In genomic region chr19:374183-374885, GRCh38 we compare ENCODE assay signal across 21 cellular contexts. TPM values are rescaled to one million over a fixed set of nuclear protein-coding genes. Genes with fewer than 3 reads are reported as not detected.
DNase-seq lines count a peak whose midpoint lies in the region; ATAC-seq and TF ChIP-seq lines count a peak whose summit lies in the region.
"Had no signal": no experiment of that assay in that cellular context is flagged by ENCODE, and none has a peak within 500 bp of the region (broad histone marks: within the 10 kb centered on the region; RNA-seq: fewer than 3 reads in every experiment).

No MANE protein-coding gene starts in this region.

- in situ Hi-C loops in HAP-1 (cut with MboI; ENCODE audit: low sequenced_read_pairs): no loop called here

- intact Hi-C loops in breast epithelium (cut with DNase I; ENCODE audit: low total_unique reads): no loop called here

- TF ChIP-seq CTCF in breast epithelium (IDR thresholded peaks at IDR 0.05) (no peak), progenitor cell of endocrine pancreas (IDR thresholded peaks at IDR 0.05; ENCODE audit: unreplicated experiment) (no peak)

- peaks cover 27% of the 10 kb centered on the region for H3K27me3 Mint-ChIP-seq in progenitor cell of endocrine pancreas
- H3K27me3 Mint-ChIP-seq: activated CD4-positive, alpha-beta memory T cell treated with anti-CD3 and anti-CD28 coated beads, Interleukin-2, amount 10 ng/mL, durations not matched to agents 7 days and 5 days had no signal

- no peaks in the 10 kb centered on the region for H3K4me1 Mint-ChIP-seq in progenitor cell of endocrine pancreas (ENCODE audit: low read depth)
- H3K4me1 Mint-ChIP-seq: WTC11 had no signal

- no peaks in the 10 kb centered on the region for H3K9me3 Mint-ChIP-seq in progenitor cell of endocrine pancreas (ENCODE audit: low read depth)
- H3K9me3 Mint-ChIP-seq: activated CD4-positive, alpha-beta memory T cell treated with anti-CD3 and anti-CD28 coated beads, Interleukin-2, amount 10 ng/mL, durations not matched to agents 7 days and 5 days; WTC11 had no signal

- H3K27me3 ChIP-seq in breast epithelium (peaks cover 0 to 14% of the 10 kb centered on the region in 2 donors), HAP-1 (ENCODE audit: low read depth) (no peaks in the 10 kb centered on the region)
- H3K27me3 ChIP-seq: BLaER1 treated with 17β-estradiol and CSF1 and Interleukin-3, amounts not matched to agents 10 nM and 100 nM had no signal

- DNase-seq in NCI-H1417 (lab: John Stamatoyannopoulos, UW): peak in 2 of 3 experiments; percentile 57 to 72
- DNase-seq in NCI-H1417 treated with DMSO at 0.1 percent for 48 hours (lab: John Stamatoyannopoulos, UW): no peak
- DNase-seq in NCI-H2171 (lab: John Stamatoyannopoulos, UW): peak; percentile 86
- peak in 1 of 2 donors; percentile 48 for DNase-seq in breast epithelium (ENCODE audit: low spot score in 2 of 2)
- DNase-seq in progenitor cell of endocrine pancreas (ENCODE audit: low spot score, unreplicated experiment): peak; percentile 7
- no peak for DNase-seq in HAP-1 (ENCODE audit: low spot score in 2 of 2)
- DNase-seq in hepatic stellate cell (ENCODE audit: low spot score): no peak
- DNase-seq: activated CD4-positive, alpha-beta memory T cell treated with anti-CD3 and anti-CD28 coated beads, Interleukin-2, amount 10 ng/mL, durations not matched to agents 7 days and 5 days; dermis blood vessel endothelial cell; gastrocnemius medialis; left colon; mucosa of descending colon; right cardiac atrium; SJCRH30; stimulated activated naive CD4-positive, alpha-beta T cell; T-helper 17 cell; trophoblast cell had no signal

- H3K9me3 ChIP-seq in breast epithelium (no peaks in the 10 kb centered on the region), HAP-1 (no peaks in the 10 kb centered on the region)
- H3K9me3 ChIP-seq: A549, gastrocnemius medialis, mucosa of descending colon, SJCRH30 had no signal

- H3K27ac ChIP-seq in breast epithelium: no peak overlapping the region
- H3K27ac ChIP-seq: A549; BLaER1 treated with 17β-estradiol and CSF1 and Interleukin-3, amounts not matched to agents 10 nM and 100 nM; gastrocnemius medialis; SJCRH30 had no signal

- TF ChIP-seq POLR2A in breast epithelium (IDR thresholded peaks at IDR 0.05): no peak

- no peak overlapping the region for H3K27ac Mint-ChIP-seq in progenitor cell of endocrine pancreas
- H3K27ac Mint-ChIP-seq: activated CD4-positive, alpha-beta memory T cell treated with anti-CD3 and anti-CD28 coated beads, Interleukin-2, amount 10 ng/mL, durations not matched to agents 7 days and 5 days; T-helper 17 cell; WTC11 had no signal

- no peak for ATAC-seq in GM18520 (IDR thresholded peaks at IDR 0.05; ENCODE audit: unreplicated experiment)
- ATAC-seq: A549, gastrocnemius medialis, left colon, mucosa of descending colon, T-helper 17 cell had no signal

- H3K4me3 ChIP-seq in breast epithelium (peak overlapping the region in 2 of 3 donors; percentile 22 to 47), HAP-1 (no peak overlapping the region)
- H3K4me3 ChIP-seq: A549; BLaER1 treated with 17β-estradiol and CSF1 and Interleukin-3, amounts not matched to agents 10 nM and 100 nM; gastrocnemius medialis; mucosa of descending colon; SJCRH30 had no signal

- H3K4me3 Mint-ChIP-seq in progenitor cell of endocrine pancreas (ENCODE audit: low read depth): no peak overlapping the region
- H3K4me3 Mint-ChIP-seq: activated CD4-positive, alpha-beta memory T cell treated with anti-CD3 and anti-CD28 coated beads, Interleukin-2, amount 10 ng/mL, durations not matched to agents 7 days and 5 days; T-helper 17 cell; WTC11 had no signal

- H3K36me3 ChIP-seq in breast epithelium (no peaks in the 10 kb centered on the region), HAP-1 (replicated peaks) (no peaks in the 10 kb centered on the region)
- H3K36me3 ChIP-seq: BLaER1 treated with 17β-estradiol and CSF1 and Interleukin-3, amounts not matched to agents 10 nM and 100 nM; gastrocnemius medialis; SJCRH30 had no signal

- no peaks in the 10 kb centered on the region for H3K36me3 Mint-ChIP-seq in progenitor cell of endocrine pancreas (ENCODE audit: insufficient read depth)
- H3K36me3 Mint-ChIP-seq: WTC11 had no signal

- H3K4me1 ChIP-seq in breast epithelium: peaks cover 0 to 12% of the 10 kb centered on the region in 2 donors
- H3K4me1 ChIP-seq in HAP-1: no peaks in the 10 kb centered on the region
- H3K4me1 ChIP-seq: BLaER1 treated with 17β-estradiol and CSF1 and Interleukin-3, amounts not matched to agents 10 nM and 100 nM; gastrocnemius medialis; SJCRH30 had no signal

RNA-seq across cellular contexts. Expression of gene MIER2, which starts 29.7 kb away (rescaled TPM):
- total RNA-seq in breast epithelium (10 to 100 TPM in 2 of 3 donors, 1 to 10 TPM in 1; 5.4 to 17.0 (median 12.8) TPM), progenitor cell of endocrine pancreas (42.6 and 46.7 TPM in 2 replicates)

RNA-seq across cellular contexts. Expression of gene C2CD4C, which starts 34.6 kb away (rescaled TPM):
- total RNA-seq in breast epithelium: 1 to 10 TPM in 1 of 3 donors, under 1 TPM in 2; 0.29 to 2.6 (median 0.80) TPM
- 13.2 and 13.8 TPM in 2 replicates for total RNA-seq in progenitor cell of endocrine pancreas
- total RNA-seq: T-helper 17 cell had no signal

Comparison
In these comparisons a context has a peak if more than half of its experiments do, and no peak if none do; other contexts are left out.
1. DNase-seq: peak in NCI-H1417 (2 of 3), NCI-H2171 (single experiment) and progenitor cell of endocrine pancreas (single experiment); none in NCI-H1417 treated with DMSO at 0.1 percent for 48 hours (single experiment), HAP-1 (0 of 2) and hepatic stellate cell (single experiment).